Comparison of ENCODE assay signal across 1 cellular context in genomic region chr6:13733178-13733851, GRCh38.
A peak's percentile ranks its signal among the peaks of the same experiment; 100 is the strongest.
TF ChIP-seq lines count a peak whose summit lies in the region.

No MANE protein-coding gene starts in this region.

TF ChIP-seq in K562, 482 proteins besides CTCF, POLR2A, EP300 and RAD21 (continued from another document and continues in another):
- TF ChIP-seq CHD7 (IDR thresholded peaks at IDR 0.05; ENCODE audit: low read depth, low read length), result no peak
- TF ChIP-seq DLX4 (CRISPR knock-in tag; IDR thresholded peaks at IDR 0.05), result no peak
- no peak for TF ChIP-seq ZSCAN29 (IDR thresholded peaks at IDR 0.05)
- no peak for TF ChIP-seq ZKSCAN3 (CRISPR knock-in tag; IDR thresholded peaks at IDR 0.05)
- no peak for TF ChIP-seq CBFA2T2 (conservative IDR thresholded peaks at IDR 0.05)
- no peak for TF ChIP-seq ZC3H11A (IDR thresholded peaks at IDR 0.05; ENCODE audit: low read depth, low read length)
- TF ChIP-seq ZNF444 (CRISPR knock-in tag; IDR thresholded peaks at IDR 0.05), result no peak
- no peak for TF ChIP-seq SNAPC5 (CRISPR knock-in tag; IDR thresholded peaks at IDR 0.05)
- TF ChIP-seq FOXJ3 (CRISPR knock-in tag; IDR thresholded peaks at IDR 0.05), result no peak
- TF ChIP-seq ZNF766 (CRISPR knock-in tag; conservative IDR thresholded peaks at IDR 0.05), result no peak
- peak in 1 of 2 experiments; percentile 54 for TF ChIP-seq E2F6 (IDR thresholded peaks at IDR 0.05; ENCODE audit: borderline replicate concordance in 1 of 2, extremely low read depth in 1 of 2, insufficient read depth in 1 of 2, insufficient read length in 1 of 2, low read depth in 1 of 2, low read length in 1 of 2, poor library complexity in 1 of 2, severe bottlenecking in 1 of 2)
- no peak for TF ChIP-seq CREB5 (CRISPR knock-in tag; IDR thresholded peaks at IDR 0.05)
- no peak for TF ChIP-seq ZNF512 (tag; IDR thresholded peaks at IDR 0.05)
- TF ChIP-seq JUN (IDR thresholded peaks at IDR 0.05; ENCODE audit: borderline replicate concordance, low read depth, low read length), result no peak
- TF ChIP-seq JUN (CRISPR knock-in tag; IDR thresholded peaks at IDR 0.05; ENCODE audit: borderline replicate concordance), result no peak
- TF ChIP-seq GTF2B (IDR thresholded peaks at IDR 0.05; ENCODE audit: extremely low read depth, insufficient read length), result no peak
- TF ChIP-seq KAT2B (IDR thresholded peaks at IDR 0.05; ENCODE audit: low read depth, low read length), result no peak
- no peak for TF ChIP-seq DACH1 (IDR thresholded peaks at IDR 0.05; ENCODE audit: partially characterized antibody)
- no peak for TF ChIP-seq DMBX1 (CRISPR knock-in tag; IDR thresholded peaks at IDR 0.05; ENCODE audit: borderline replicate concordance)
- TF ChIP-seq ZNF639 (CRISPR knock-in tag; conservative IDR thresholded peaks at IDR 0.05 in 1 of 2, IDR thresholded peaks at IDR 0.05 in 1 of 2), result no peak
- no peak for TF ChIP-seq ZNF609 (CRISPR knock-in tag; IDR thresholded peaks at IDR 0.05; ENCODE audit: borderline replicate concordance)
- no peak for TF ChIP-seq LEF1 (IDR thresholded peaks at IDR 0.05)
- TF ChIP-seq TCF7L2 (IDR thresholded peaks at IDR 0.05; ENCODE audit: low read depth, low read length), result no peak
- no peak for TF ChIP-seq ZNF764 (CRISPR knock-in tag; IDR thresholded peaks at IDR 0.05; ENCODE audit: low read depth)
